In genomic region chr17:81710514-81711308, GRCh38 we compare ENCODE assay signal across 8 cellular contexts. TPM values are rescaled to one million over a fixed set of nuclear protein-coding genes. Genes with fewer than 3 reads are reported as not detected.
DNase-seq lines count a peak whose midpoint lies in the region; ATAC-seq and TF ChIP-seq lines count a peak whose summit lies in the region.

No MANE protein-coding gene starts in this region.

- peaks cover 0 to 9% (median 0%) of the 10 kb centered on the region in 5 donors for H3K36me3 Mint-ChIP-seq in naive thymus-derived CD4-positive, alpha-beta T cell

- DNase-seq in NCI-H82 (lab: John Stamatoyannopoulos, UW) (peak; percentile 73), NCI-H82 treated with DMSO at 0.1 percent for 48 hours (lab: John Stamatoyannopoulos, UW; ENCODE audit: unreplicated experiment) (no peak), NOMO-1 treated with dmso at 0.1 percent for 144 hours (lab: John Stamatoyannopoulos, UW; ENCODE audit: unreplicated experiment) (peak; percentile 24), cardiac fibroblast (ENCODE audit: low read depth in 2 of 2) (peak; percentile 39 to 41), SJCRH30 (no peak), sigmoid colon (no peak)
- peak in 1 of 9 donors; percentile 18 for DNase-seq in naive thymus-derived CD4-positive, alpha-beta T cell

- H3K4me3 ChIP-seq in cardiac fibroblast (replicated peaks in 1 of 2; ENCODE audit: low read depth in 2 of 2, low read length in 2 of 2) (no peak overlapping the region), SJCRH30 (no peak overlapping the region), sigmoid colon (peak overlapping the region in 1 of 4 donors; percentile 95)
- H3K4me3 ChIP-seq in naive thymus-derived CD4-positive, alpha-beta T cell (ENCODE audit: low read length) = peak overlapping the region; percentile 9

- H3K4me1 Mint-ChIP-seq in naive thymus-derived CD4-positive, alpha-beta T cell = peaks cover 9 to 25% (median 18%) of the 10 kb centered on the region in 7 donors

- peaks cover 0 to 24% (median 0%) of the 10 kb centered on the region in 3 experiments for H3K36me3 ChIP-seq in naive thymus-derived CD4-positive, alpha-beta T cell (ENCODE audit: control insufficient read depth in 2 of 3, insufficient read depth in 3 of 3, low read length in 3 of 3)
- H3K36me3 ChIP-seq in SJCRH30 (peaks cover 27% of the 10 kb centered on the region), sigmoid colon (peaks cover 0 to 25% (median 15%) of the 10 kb centered on the region in 4 donors)

- no peak for ATAC-seq in naive thymus-derived CD4-positive, alpha-beta T cell
- no peak for ATAC-seq in HG03095 (IDR thresholded peaks at IDR 0.05; ENCODE audit: unreplicated experiment)

- H3K27me3 ChIP-seq in naive thymus-derived CD4-positive, alpha-beta T cell (ENCODE audit: control insufficient read depth in 2 of 2, insufficient read depth in 2 of 2, low read length in 2 of 2) = no peaks in the 10 kb centered on the region
- no peaks in the 10 kb centered on the region for H3K27me3 ChIP-seq in SJCRH30
- H3K27me3 ChIP-seq in sigmoid colon = peaks cover 0 to 13% (median 0%) of the 10 kb centered on the region in 3 donors

- H3K27me3 Mint-ChIP-seq in naive thymus-derived CD4-positive, alpha-beta T cell = no peaks in the 10 kb centered on the region

- intact Hi-C loops in naive thymus-derived CD4-positive, alpha-beta T cell (cut with micrococcal nuclease) = no loop called here
- intact Hi-C loops in sigmoid colon (cut with DNase I) = no loop called here

- no peak for TF ChIP-seq CTCF in cardiac fibroblast (IDR thresholded peaks at IDR 0.05; ENCODE audit: low read depth, low read length)
- TF ChIP-seq CTCF in sigmoid colon (IDR thresholded peaks at IDR 0.05) = no peak

- H3K27ac ChIP-seq in naive thymus-derived CD4-positive, alpha-beta T cell (ENCODE audit: low read depth, low read length) = peak overlapping the region; percentile 46
- H3K27ac ChIP-seq in SJCRH30 (no peak overlapping the region), sigmoid colon (no peak overlapping the region)

- H3K9me3 Mint-ChIP-seq in naive thymus-derived CD4-positive, alpha-beta T cell = no peaks in the 10 kb centered on the region

- no peak for TF ChIP-seq EP300 in sigmoid colon (IDR thresholded peaks at IDR 0.05)

- TF ChIP-seq POLR2A in sigmoid colon (IDR thresholded peaks at IDR 0.05) = no peak

- WGBS in sigmoid colon, 2 donors = 5 to 10% methylated on average over 29 of the region's 29 CpGs

- no peaks in the 10 kb centered on the region for H3K9me3 ChIP-seq in naive thymus-derived CD4-positive, alpha-beta T cell (ENCODE audit: control insufficient read depth in 2 of 3, low read length in 3 of 3)
- no peaks in the 10 kb centered on the region for H3K9me3 ChIP-seq in SJCRH30 (replicated peaks)
- no peaks in the 10 kb centered on the region for H3K9me3 ChIP-seq in sigmoid colon

- H3K4me3 Mint-ChIP-seq in naive thymus-derived CD4-positive, alpha-beta T cell = peak overlapping the region; percentile 71 to 85 (median 78)

- CTCF ChIA-PET in naive thymus-derived CD4-positive, alpha-beta T cell (lab: Charles Lee) = interaction anchor here (0.5 to 0.6 kb wide), 2 partner anchors 366 to 824 kb away, joined by 3 to 6 read pairs; no protein-coding TSS in a partner anchor

- peaks cover 13% of the 10 kb centered on the region in 2 donors for H3K4me1 ChIP-seq in naive thymus-derived CD4-positive, alpha-beta T cell (ENCODE audit: control insufficient read depth in 2 of 2, insufficient read depth in 2 of 2, low read length in 2 of 2)
- H3K4me1 ChIP-seq in SJCRH30 = peaks cover 22% of the 10 kb centered on the region
- peaks cover 0 to 37% (median 33%) of the 10 kb centered on the region in 4 donors for H3K4me1 ChIP-seq in sigmoid colon

- POLR2A ChIA-PET in naive thymus-derived CD4-positive, alpha-beta T cell (lab: Charles Lee) = interaction anchor here (0.7 to 1.3 kb wide), 5 partner anchors 27 to 490 kb away, joined by 3 read pairs; partner anchors contain the start of genes ARL16, CCDC137, HGS and OXLD1

- H3K27ac Mint-ChIP-seq in naive thymus-derived CD4-positive, alpha-beta T cell = peak overlapping the region in 8 of 9 donors; percentile 33 to 86 (median 78)

RNA-seq across cellular contexts. Expression of gene SLC25A10, which starts 1.4 kb away (rescaled TPM):
- total RNA-seq in naive thymus-derived CD4-positive, alpha-beta T cell = 10 to 100 TPM in 1 of 5 experiments, 1 to 10 TPM in 4; 4.0 to 27.4 (median 6.2) TPM
- 1 to 10 TPM; 3.4 to 5.2 TPM for polyA plus RNA-seq in naive thymus-derived CD4-positive, alpha-beta T cell
- total RNA-seq in SJCRH30 (2014; rRNA removed; shearing (Covaris generic)) = 33.2 and 34.8 TPM in 2 replicates
- total RNA-seq in sigmoid colon = 1 to 10 TPM in 3 of 4 donors, under 1 TPM in 1; 0.99 to 7.1 (median 3.7) TPM
- polyA plus RNA-seq in sigmoid colon = 10 to 100 TPM; 59.5 to 63.2 (median 60.6) TPM

RNA-seq across cellular contexts. Expression of gene MRPL12, which starts 7.5 kb away (rescaled TPM):
- total RNA-seq in naive thymus-derived CD4-positive, alpha-beta T cell = 10 to 100 TPM; 21.3 to 83.8 (median 26.6) TPM
- polyA plus RNA-seq in naive thymus-derived CD4-positive, alpha-beta T cell = 10 to 100 TPM; 46.3 to 51.7 TPM
- 93.7 and 128 TPM in 2 replicates for total RNA-seq in SJCRH30 (2014; rRNA removed; shearing (Covaris generic))
- 10 to 100 TPM; 31.0 to 56.4 (median 39.5) TPM for total RNA-seq in sigmoid colon
- polyA plus RNA-seq in sigmoid colon = 100 to 1,000 TPM; 204 to 258 (median 237) TPM

RNA-seq across cellular contexts. Expression of gene HGS, which starts 26.9 kb away (rescaled TPM):
- total RNA-seq in naive thymus-derived CD4-positive, alpha-beta T cell = 100 to 1,000 TPM; 108 to 174 (median 153) TPM
- polyA plus RNA-seq in naive thymus-derived CD4-positive, alpha-beta T cell = 10 to 100 TPM; 19.8 to 40.3 TPM
- 88.6 and 103 TPM in 2 replicates for total RNA-seq in SJCRH30 (2014; rRNA removed; shearing (Covaris generic))
- total RNA-seq in sigmoid colon = 100 to 1,000 TPM in 1 of 4 donors, 10 to 100 TPM in 3; 36.7 to 143 (median 42.5) TPM
- polyA plus RNA-seq in sigmoid colon = 100 to 1,000 TPM in 1 of 3 donors, 10 to 100 TPM in 2; 52.9 to 111 (median 87.7) TPM

RNA-seq across cellular contexts. Expression of gene ARL16, which starts 27.1 kb away (rescaled TPM):
- total RNA-seq in naive thymus-derived CD4-positive, alpha-beta T cell = 10 to 100 TPM; 12.0 to 30.6 (median 30.1) TPM
- polyA plus RNA-seq in naive thymus-derived CD4-positive, alpha-beta T cell = 10 to 100 TPM; 33.6 to 35.3 TPM
- total RNA-seq in SJCRH30 (2014; rRNA removed; shearing (Covaris generic)) = 83.7 and 89.9 TPM in 2 replicates
- 10 to 100 TPM; 27.7 to 51.7 (median 47.7) TPM for total RNA-seq in sigmoid colon
- polyA plus RNA-seq in sigmoid colon = 10 to 100 TPM; 24.5 to 42.3 (median 36.6) TPM

RNA-seq across cellular contexts. Expression of gene CCDC137, which starts 44.2 kb away (rescaled TPM):
- total RNA-seq in naive thymus-derived CD4-positive, alpha-beta T cell = 10 to 100 TPM; 16.3 to 33.5 (median 27.1) TPM
- polyA plus RNA-seq in naive thymus-derived CD4-positive, alpha-beta T cell = 10 to 100 TPM; 10.0 to 26.0 TPM
- total RNA-seq in SJCRH30 (2014; rRNA removed; shearing (Covaris generic)) = 50.3 and 52.8 TPM in 2 replicates
- total RNA-seq in sigmoid colon = 10 to 100 TPM in 1 of 4 donors, 1 to 10 TPM in 3; 5.5 to 10.7 (median 9.0) TPM
- polyA plus RNA-seq in sigmoid colon = 10 to 100 TPM in 2 of 3 donors, 1 to 10 TPM in 1; 9.0 to 31.1 (median 13.4) TPM

Comparison
In these comparisons a context has a peak if more than half of its experiments do, and no peak if none do; other contexts are left out.
1. DNase-seq: peak in NCI-H82 (single experiment), NOMO-1 treated with dmso at 0.1 percent for 144 hours (single experiment) and cardiac fibroblast (2 of 2); none in NCI-H82 treated with DMSO at 0.1 percent for 48 hours (single experiment), SJCRH30 (0 of 2) and sigmoid colon (single experiment).